In the genomic region with DNA sequence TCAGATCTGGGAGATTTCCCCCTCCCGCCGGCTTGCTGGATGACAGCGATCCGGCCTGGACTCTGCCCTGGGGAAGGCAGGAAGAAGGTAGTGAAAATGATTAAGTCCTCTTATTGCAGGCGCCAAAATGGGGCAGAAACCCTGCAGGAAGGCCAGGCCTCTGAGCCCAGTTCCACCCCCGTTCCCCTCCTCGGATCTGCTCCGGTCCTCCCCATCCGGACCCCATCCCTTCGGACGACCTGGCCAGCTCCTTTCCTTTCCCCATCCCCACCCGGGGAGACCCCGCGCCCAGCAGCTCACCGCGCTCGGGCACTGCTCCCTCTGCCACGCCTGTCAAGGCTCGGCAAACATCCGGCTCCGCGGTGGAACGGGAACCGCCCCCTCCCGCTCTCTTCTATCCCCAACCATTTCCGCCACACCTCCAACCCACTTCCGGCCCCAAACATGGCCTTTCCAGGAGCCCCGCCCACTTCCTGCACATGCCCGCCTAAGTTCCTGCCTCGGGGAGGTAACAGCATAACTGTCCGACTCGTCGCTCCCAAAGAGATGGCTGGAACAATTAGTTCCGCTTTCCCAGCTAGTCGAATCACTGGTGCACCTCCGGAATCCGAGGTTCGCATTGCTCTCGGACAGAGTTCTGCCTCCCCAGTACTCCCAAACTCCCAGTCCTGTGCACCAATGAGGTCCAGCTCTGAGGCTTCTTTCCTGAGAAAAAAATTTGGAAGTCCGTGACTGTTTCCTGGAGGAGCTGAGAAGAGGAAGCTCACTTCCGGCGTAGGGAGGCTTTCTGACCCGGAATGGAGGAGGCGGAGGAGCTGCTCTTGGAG, we compare ENCODE assay signal across 8 cellular contexts.
DNase-seq lines count a peak whose midpoint lies in the region; ATAC-seq and TF ChIP-seq lines count a peak whose summit lies in the region.

Gene ARHGAP1 (minus strand): TSS at position 369 of the 827 bp plus-strand sequence. CDS start 4,512 bp downstream, outside the sequence.
Gene ZNF408 (plus strand): TSS at position 781 of the 827 bp plus-strand sequence. CDS start 17 bp downstream, at position 798.

- DNase-seq in AG09309 (ENCODE audit: low read depth), result peak; percentile 94
- peak; percentile 99 for DNase-seq in NCI-H446 (lab: John Stamatoyannopoulos, UW)
- DNase-seq in activated CD4-positive, CD25-positive, alpha-beta regulatory T cell treated with anti-CD3 and anti-CD28 coated beads, Interleukin-2, amount 50 U/mL, for 16 hours (ENCODE audit: low read depth, low spot score), result peak; percentile 98
- DNase-seq in central memory CD8-positive, alpha-beta T cell (ENCODE audit: low spot score in 2 of 2), result peak; percentile 98
- peak; percentile 99 for DNase-seq in iris pigment epithelial cell (ENCODE audit: low read depth)
- DNase-seq in stimulated activated CD4-positive, alpha-beta T cell treated with anti-CD3 and anti-CD28 coated beads, Interleukin-12 subunit alpha, Interleukin-12 subunit beta, amount 100 ng/mL, for 24 hours (ENCODE audit: low read depth in 2 of 2), result peak; percentile 99 to 100

- no peaks in the 10 kb centered on the region for H3K27me3 Mint-ChIP-seq in central memory CD8-positive, alpha-beta T cell

- H3K9me3 Mint-ChIP-seq in central memory CD8-positive, alpha-beta T cell, result no peaks in the 10 kb centered on the region

- H3K4me1 Mint-ChIP-seq in central memory CD8-positive, alpha-beta T cell, result peaks cover 56% of the 10 kb centered on the region

- peak within 1 kb of the TSS; percentile 92 for H3K27ac Mint-ChIP-seq in central memory CD8-positive, alpha-beta T cell (ENCODE audit: low read depth)

- H3K4me3 ChIP-seq in AG09309 (ENCODE audit: control insufficient read depth, low read depth, low read length), result peak within 1 kb of the TSS; percentile 71

- TF ChIP-seq CTCF in AG09309 (IDR thresholded peaks at IDR 0.05; ENCODE audit: control insufficient read depth, insufficient read depth, low read depth, low read length, missing control alignments), result no peak

- H3K36me3 Mint-ChIP-seq in central memory CD8-positive, alpha-beta T cell (ENCODE audit: insufficient read depth), result peaks cover 26% of the 10 kb centered on the region

- ATAC-seq in GM19025 (IDR thresholded peaks at IDR 0.05; ENCODE audit: low read depth, unreplicated experiment) (peak; percentile 91), HG03342 (IDR thresholded peaks at IDR 0.05; ENCODE audit: unreplicated experiment) (peak; percentile 83)
- ATAC-seq in central memory CD8-positive, alpha-beta T cell (replicated peaks; ENCODE audit: extremely low read depth, poor library complexity, severe bottlenecking), result peak; percentile 97

- H3K4me3 Mint-ChIP-seq in central memory CD8-positive, alpha-beta T cell, result peak within 1 kb of the TSS; percentile 96

Comparison
In these comparisons a context has a peak if more than half of its experiments do, and no peak if none do; other contexts are left out.
1. Peak in every context shown above with its lines: DNase-seq, ATAC-seq and H3K4me3 ChIP-seq.